22 cellular contexts compared by ENCODE assay signal in genomic region chr12:73599268-73599667, GRCh38.
"Had no signal": no experiment of that assay in that cellular context is flagged by ENCODE, and none has a peak within 500 bp of the region (broad histone marks: within the 10 kb centered on the region; RNA-seq: fewer than 3 reads in every experiment).

No MANE protein-coding gene starts in this region.

- H3K4me3 ChIP-seq: dorsolateral prefrontal cortex, gastrocnemius medialis, lower lobe of right lung, ovary, psoas muscle, sigmoid colon, testis, tibial artery had no signal

- H3K27me3 ChIP-seq: dorsolateral prefrontal cortex, gastrocnemius medialis, ovary, sigmoid colon, testis, tibial artery had no signal

- H3K27ac Mint-ChIP-seq: naive thymus-derived CD8-positive, alpha-beta T cell; nephron progenitor cell; type B pancreatic cell had no signal

- H3K4me1 Mint-ChIP-seq: naive thymus-derived CD8-positive, alpha-beta T cell; nephron progenitor cell had no signal

- H3K27ac ChIP-seq: dorsolateral prefrontal cortex, gastrocnemius medialis, lower lobe of right lung, ovary, psoas muscle, sigmoid colon, testis, tibial artery had no signal

- H3K27me3 Mint-ChIP-seq: naive thymus-derived CD8-positive, alpha-beta T cell; type B pancreatic cell had no signal

- H3K36me3 Mint-ChIP-seq: naive thymus-derived CD8-positive, alpha-beta T cell; type B pancreatic cell had no signal

- ATAC-seq: gastrocnemius medialis; left ventricle myocardium superior; lower lobe of right lung; naive thymus-derived CD8-positive, alpha-beta T cell; psoas muscle; right cardiac atrium; stimulated activated naive CD8-positive, alpha-beta T cell treated with anti-CD3 and anti-CD28 coated beads, Interleukin-15, Interleukin-2, amounts not matched to agents 100 U/mL and 50 U/mL, for 24 hours had no signal

- H3K4me3 Mint-ChIP-seq: naive thymus-derived CD8-positive, alpha-beta T cell; nephron progenitor cell; type B pancreatic cell had no signal

- DNase-seq: dorsolateral prefrontal cortex; effector CD4-positive, alpha-beta T cell; gastrocnemius medialis; head of caudate nucleus; left ventricle myocardium superior; lower lobe of right lung; naive thymus-derived CD8-positive, alpha-beta T cell; nephron progenitor cell; occipital lobe; ovary; posterior cingulate gyrus; psoas muscle; right cardiac atrium; sigmoid colon; stimulated activated CD4-positive, alpha-beta T cell treated with anti-CD3 and anti-CD28 coated beads, Interleukin-15, amount 100 ng/mL, for 24 hours; stimulated activated CD4-positive, alpha-beta T cell treated with anti-CD3 and anti-CD28 coated beads, Interleukin-4, amount 100 ng/mL, for 1 hour; stimulated activated CD8-positive, alpha-beta memory T cell treated with anti-CD3 and anti-CD28 coated beads, Interleukin-4, amount 100 ng/mL, for 48 hours; stimulated activated naive CD8-positive, alpha-beta T cell treated with anti-CD3 and anti-CD28 coated beads, Interleukin-15, Interleukin-2, amounts not matched to agents 100 U/mL and 50 U/mL, for 24 hours; substantia nigra; testis; tibial artery had no signal

- H3K9me3 Mint-ChIP-seq: nephron progenitor cell, type B pancreatic cell had no signal

- H3K36me3 ChIP-seq: gastrocnemius medialis, lower lobe of right lung, ovary, sigmoid colon, tibial artery had no signal

- H3K9me3 ChIP-seq: gastrocnemius medialis, lower lobe of right lung, ovary, psoas muscle, sigmoid colon, testis, tibial artery had no signal

- H3K4me1 ChIP-seq: gastrocnemius medialis, lower lobe of right lung, psoas muscle, sigmoid colon, testis, tibial artery had no signal
